ENCODE assay signal across 8 cellular contexts in the genomic region with DNA sequence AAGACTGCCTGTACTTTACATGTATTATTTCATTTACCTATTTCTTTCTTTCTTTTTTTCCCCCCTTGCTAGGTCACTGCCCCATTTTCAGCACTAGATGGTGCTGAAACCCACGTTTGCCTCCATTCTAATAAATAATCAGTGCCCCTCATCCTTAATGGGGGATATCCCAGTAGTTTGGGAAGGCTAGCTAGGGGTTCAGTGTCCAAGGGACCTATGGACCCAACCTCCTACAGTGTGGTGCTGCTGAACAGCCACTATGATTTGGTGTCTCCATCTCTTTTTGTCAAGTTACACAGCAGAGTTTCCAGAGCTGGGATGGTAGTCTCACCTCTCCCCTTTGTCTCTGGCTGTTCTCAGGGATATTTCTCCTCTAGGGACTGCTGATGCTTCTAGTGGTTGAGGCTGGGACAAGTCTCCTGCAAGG. TPM values are rescaled to one million over a fixed set of nuclear protein-coding genes. Genes with fewer than 3 reads are reported as not detected.
DNase-seq lines count a peak whose midpoint lies in the region; ATAC-seq, FAIRE-seq and TF ChIP-seq lines count a peak whose summit lies in the region.

No MANE protein-coding gene starts in this region.

- H2BK20ac ChIP-seq in H1 (ENCODE audit: low read length) = no peak overlapping the region

- peak overlapping the region; percentile 79 for H2AFZ ChIP-seq in H1 (ENCODE audit: low read length)

- ATAC-seq in HG03175 (IDR thresholded peaks at IDR 0.05; ENCODE audit: unreplicated experiment) (no peak), GM21447 (IDR thresholded peaks at IDR 0.05; ENCODE audit: unreplicated experiment) (no peak)

- peak; percentile 68 for FAIRE-seq in H1 (lab: Jason Lieb, UNC)

- H3K9me3 ChIP-seq in H1 (ENCODE audit: insufficient read depth in 2 of 2, low read depth in 1 of 2, low read length in 1 of 2) = no peaks in the 10 kb centered on the region

- H3K9me3 Mint-ChIP-seq in activated naive CD4-positive, alpha-beta T cell treated with anti-CD3 and anti-CD28 coated beads for 36 hours = no peaks in the 10 kb centered on the region

- no peak overlapping the region for H2BK15ac ChIP-seq in H1 (ENCODE audit: low read length)

- POLR2A ChIA-PET in H1 (lab: Charles Lee; ENCODE audit: partially characterized antibody) = interaction anchor here (0.8 to 1.1 kb wide), 2 partner anchors 11 to 77 kb away, joined by 3 to 6 read pairs; no protein-coding TSS in a partner anchor

- peaks cover 40% of the 10 kb centered on the region for H3K27me3 Mint-ChIP-seq in activated naive CD4-positive, alpha-beta T cell treated with anti-CD3 and anti-CD28 coated beads for 36 hours (ENCODE audit: low read depth)

- no peaks in the 10 kb centered on the region for H3K79me2 ChIP-seq in H1 (ENCODE audit: control insufficient read depth in 1 of 2, insufficient read depth in 2 of 2, low read length in 2 of 2)

- H3K4me1 ChIP-seq in H1 (replicated peaks in 1 of 4; ENCODE audit: control insufficient read depth in 3 of 4, insufficient read depth in 4 of 4, low read length in 3 of 4) = peaks cover 0 to 12% (median 6%) of the 10 kb centered on the region in 4 experiments; a peak in 3 of 7 replicates

- peak; percentile 18 for DNase-seq in activated naive CD4-positive, alpha-beta T cell treated with anti-CD3 and anti-CD28 coated beads for 36 hours
- DNase-seq in activated naive CD4-positive, alpha-beta T cell treated with anti-CD3 and anti-CD28 coated beads, Interleukin-2, amount 50 U/mL, for 16 hours = no peak
- peak; percentile 38 for DNase-seq in NCI-H2171 (lab: John Stamatoyannopoulos, UW)
- DNase-seq in H1 (ENCODE audit: low read depth in 1 of 2, low spot score in 2 of 2) = peak in 1 of 2 experiments; percentile 54
- DNase-seq in retinal pigment epithelial cell (ENCODE audit: low read depth) = no peak
- DNase-seq in DMS153 treated with DMSO at 0.1 percent for 48 hours (lab: John Stamatoyannopoulos, UW; ENCODE audit: unreplicated experiment) = no peak

- TF ChIP-seq POLR2A in H1 (IDR thresholded peaks at IDR 0.05; ENCODE audit: control extremely low read depth in 1 of 2, low read depth in 2 of 2, low read length in 2 of 2) = no peak

- H4K5ac ChIP-seq in H1 (ENCODE audit: insufficient read length, low read depth, low read length) = no peak overlapping the region

- H3K27ac Mint-ChIP-seq in activated naive CD4-positive, alpha-beta T cell treated with anti-CD3 and anti-CD28 coated beads for 36 hours = no peak overlapping the region

- no peak overlapping the region for H4K91ac ChIP-seq in H1 (replicated peaks; ENCODE audit: insufficient read length, low read length)

- peak in 2 of 3 experiments; percentile 69 to 75; a peak in 3 of 4 replicates for TF ChIP-seq CTCF in H1 (IDR thresholded peaks at IDR 0.05; ENCODE audit: control extremely low read depth in 1 of 3, insufficient read depth in 1 of 3, low read depth in 1 of 3, low read length in 3 of 3)
- peak; percentile 83 for TF ChIP-seq CTCF in retinal pigment epithelial cell (conservative IDR thresholded peaks at IDR 0.05; ENCODE audit: low read depth, low read length)

- H2BK12ac ChIP-seq in H1 (ENCODE audit: low read depth, low read length) = no peak overlapping the region

- H4K20me1 ChIP-seq in H1 (replicated peaks in 1 of 2; ENCODE audit: control insufficient read depth in 1 of 2, insufficient read depth in 2 of 2, low read length in 2 of 2) = no peaks in the 10 kb centered on the region

- no peak overlapping the region for H4K8ac ChIP-seq in H1 (ENCODE audit: extremely low read depth, insufficient read depth, low read length)

- H3K79me1 ChIP-seq in H1 (ENCODE audit: low read depth, low read length) = no peaks in the 10 kb centered on the region

- H3K9ac ChIP-seq in H1 (replicated peaks in 1 of 4; ENCODE audit: extremely low read depth in 1 of 4, low read depth in 3 of 4, low read length in 3 of 4) = no peak overlapping the region

- TF ChIP-seq RAD21 in H1 (IDR thresholded peaks at IDR 0.05 in 1 of 2, conservative IDR thresholded peaks at IDR 0.05 in 1 of 2; ENCODE audit: low read depth in 2 of 2, low read length in 2 of 2) = peak; percentile 85 to 86

- H3K36me3 Mint-ChIP-seq in activated naive CD4-positive, alpha-beta T cell treated with anti-CD3 and anti-CD28 coated beads for 36 hours (ENCODE audit: low read depth) = no peaks in the 10 kb centered on the region

- no peak for TF ChIP-seq EP300 in H1 (IDR thresholded peaks at IDR 0.05; ENCODE audit: borderline replicate concordance in 1 of 2, low read depth in 2 of 2, low read length in 2 of 2)

- no peak overlapping the region for H3K4me3 Mint-ChIP-seq in activated naive CD4-positive, alpha-beta T cell treated with anti-CD3 and anti-CD28 coated beads for 36 hours

- H3K23ac ChIP-seq in H1 (ENCODE audit: insufficient read length) = no peak overlapping the region

- no peak overlapping the region for H3K4ac ChIP-seq in H1 (replicated peaks; ENCODE audit: insufficient read length, low read depth, low read length)

- H3K4me3 ChIP-seq in H1 (ENCODE audit: extremely low read depth in 1 of 4, insufficient read depth in 2 of 4, low read depth in 3 of 4, low read length in 4 of 4) = no peak overlapping the region
- no peak overlapping the region for H3K4me3 ChIP-seq in retinal pigment epithelial cell (ENCODE audit: low read length)

- H3K27me3 ChIP-seq in H1 (replicated peaks in 1 of 4; ENCODE audit: control insufficient read depth in 3 of 4, extremely low read depth in 1 of 4, insufficient read depth in 3 of 4, low read length in 3 of 4) = no peaks in the 10 kb centered on the region; a peak in 1 of 7 replicates

- H2BK5ac ChIP-seq in H1 (ENCODE audit: low read depth, low read length) = no peak overlapping the region

- no peak overlapping the region for H3K14ac ChIP-seq in H1 (ENCODE audit: insufficient read length)

- no peaks in the 10 kb centered on the region; the same call in 1 of the 2 replicates for H3K23me2 ChIP-seq in H1 (ENCODE audit: low read depth, low read length)

- H3K4me1 Mint-ChIP-seq in activated naive CD4-positive, alpha-beta T cell treated with anti-CD3 and anti-CD28 coated beads for 36 hours (ENCODE audit: low read depth) = no peaks in the 10 kb centered on the region

- no peak overlapping the region for H3K4me2 ChIP-seq in H1 (ENCODE audit: insufficient read depth in 1 of 2, low read depth in 2 of 2, low read length in 2 of 2)

- H3K36me3 ChIP-seq in H1 (ENCODE audit: control insufficient read depth in 2 of 4, insufficient read depth in 4 of 4, low read length in 3 of 4) = no peaks in the 10 kb centered on the region

- no peak overlapping the region for H3K56ac ChIP-seq in H1 (replicated peaks; ENCODE audit: insufficient read length, low read depth, low read length)

- no peak overlapping the region for H3K18ac ChIP-seq in H1 (ENCODE audit: extremely low read depth, low read length)

- intact Hi-C loops in activated naive CD4-positive, alpha-beta T cell treated with anti-CD3 and anti-CD28 coated beads for 36 hours (cut with micrococcal nuclease) = loop anchor here (1.0 kb wide), 2 partner anchors 52 to 179 kb away; no protein-coding TSS in a partner anchor

- H2AK5ac ChIP-seq in H1 (ENCODE audit: low read depth, low read length) = no peak overlapping the region

- H2BK120ac ChIP-seq in H1 (replicated peaks; ENCODE audit: low read depth, low read length) = no peak overlapping the region

- 0% methylated on average over 1 of the region's 1 CpG; no CpG with 5 or more reads in 1 of the 2 experiments for WGBS in H1 (ENCODE audit: extremely low coverage in 1 of 2, insufficient coverage in 1 of 2, insufficient read length in 1 of 2, insufficient replicate concordance in 2 of 2, low coverage in 1 of 2, low lambda C conversion rate in 2 of 2, missing lambda C conversion rate in 1 of 2), 2 experiments

- no peak overlapping the region for H3K27ac ChIP-seq in H1 (ENCODE audit: low read depth, low read length)

- CTCF ChIA-PET in activated naive CD4-positive, alpha-beta T cell treated with anti-CD3 and anti-CD28 coated beads for 36 hours (lab: Charles Lee) = interaction anchor here (0.7 to 5.9 kb wide), 14 partner anchors 10 to 161 kb away, joined by 3 to 106 read pairs (median 6); no protein-coding TSS in a partner anchor
- CTCF ChIA-PET in H1 (lab: Charles Lee; ENCODE audit: partially characterized antibody) = interaction anchor here (0.7 to 5.8 kb wide), 20 partner anchors 8 to 298 kb away, joined by 3 to 94 read pairs (median 4); no protein-coding TSS in a partner anchor

TF ChIP-seq in H1, 55 proteins besides CTCF, POLR2A, EP300 and RAD21 (continues in another document):
- no peak for TF ChIP-seq KDM5A (IDR thresholded peaks at IDR 0.05; ENCODE audit: low read length)
- TF ChIP-seq MAFK (IDR thresholded peaks at IDR 0.05; ENCODE audit: low read depth, low read length) = no peak
- TF ChIP-seq, protein P1, sequence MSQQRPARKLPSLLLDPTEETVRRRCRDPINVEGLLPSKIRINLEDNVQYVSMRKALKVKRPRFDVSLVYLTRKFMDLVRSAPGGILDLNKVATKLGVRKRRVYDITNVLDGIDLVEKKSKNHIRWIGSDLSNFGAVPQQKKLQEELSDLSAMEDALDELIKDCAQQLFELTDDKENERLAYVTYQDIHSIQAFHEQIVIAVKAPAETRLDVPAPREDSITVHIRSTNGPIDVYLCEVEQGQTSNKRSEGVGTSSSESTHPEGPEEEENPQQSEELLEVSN (IDR thresholded peaks at IDR 0.05) = no peak
- TF ChIP-seq TEAD4 (IDR thresholded peaks at IDR 0.05; ENCODE audit: low read depth, low read length) = no peak

RNA-seq across cellular contexts. Expression of gene HCFC2, which starts 6.5 kb away (rescaled TPM):
- 1 to 10 TPM; 7.4 to 8.3 TPM for total RNA-seq in activated naive CD4-positive, alpha-beta T cell treated with anti-CD3 and anti-CD28 coated beads for 36 hours
- 1.8 and 2.5 TPM in 2 replicates for total RNA-seq in H1 (2021; fragmentation: NEBNext Ultra II Directional; extraction: Animal tissue kit (Norgen Biotek cat#: 25700))
- 0.46 and 0.62 TPM in 2 replicates for polyA plus RNA-seq in H1 (2011; rRNA removed)
- 0.61 TPM for polyA plus RNA-seq in H1 (2011; cell fraction: cytosol; rRNA removed)
- polyA plus RNA-seq in H1 (2011; cell fraction: nucleus; rRNA removed) = 0.36 TPM
- polyA plus RNA-seq in H1 (2012, experiment 1 of 2) = 0.53 to 1.2 TPM (median 0.65 TPM) in 4 replicates
- not detected for polyA plus RNA-seq in H1 (2012, experiment 2 of 2)
- polyA plus RNA-seq in H1 (2013, experiment 1 of 2) = 0.81 TPM
- polyA plus RNA-seq in H1 (2013, experiment 2 of 2) = 0.68 TPM
- 1.0 and 2.4 TPM in 2 replicates for polyA minus RNA-seq in H1 (2011; rRNA and poly(A)+ RNA removed)
- 0.66 TPM for polyA minus RNA-seq in H1 (2011; cell fraction: cytosol; rRNA and poly(A)+ RNA removed)
- polyA minus RNA-seq in H1 (2011; cell fraction: nucleus; rRNA and poly(A)+ RNA removed) = 2.2 TPM

RNA-seq across cellular contexts. Expression of gene GLT8D2, which starts 7.8 kb away (rescaled TPM):
- total RNA-seq in activated naive CD4-positive, alpha-beta T cell treated with anti-CD3 and anti-CD28 coated beads for 36 hours = not detected
- total RNA-seq in H1 (2021; fragmentation: NEBNext Ultra II Directional; extraction: Animal tissue kit (Norgen Biotek cat#: 25700)) = 5.7 and 6.8 TPM in 2 replicates
- polyA plus RNA-seq in H1 (2011; rRNA removed) = 5.0 and 9.8 TPM in 2 replicates
- 8.5 TPM for polyA plus RNA-seq in H1 (2011; cell fraction: cytosol; rRNA removed)
- polyA plus RNA-seq in H1 (2011; cell fraction: nucleus; rRNA removed) = 4.3 TPM
- polyA plus RNA-seq in H1 (2012, experiment 1 of 2) = 6.5 to 9.6 TPM (median 7.9 TPM) in 4 replicates
- polyA plus RNA-seq in H1 (2012, experiment 2 of 2) = 1.5 TPM
- 12.0 TPM for polyA plus RNA-seq in H1 (2013, experiment 1 of 2)
- polyA plus RNA-seq in H1 (2013, experiment 2 of 2) = 13.8 TPM
- polyA minus RNA-seq in H1 (2011; rRNA and poly(A)+ RNA removed) = 6.2 and 9.7 TPM in 2 replicates
- polyA minus RNA-seq in H1 (2011; cell fraction: cytosol; rRNA and poly(A)+ RNA removed) = 5.1 TPM
- polyA minus RNA-seq in H1 (2011; cell fraction: nucleus; rRNA and poly(A)+ RNA removed) = 4.0 TPM

Comparison
In these comparisons a context has a peak if more than half of its experiments do, and no peak if none do; other contexts are left out.
1. DNase-seq: peak in activated naive CD4-positive, alpha-beta T cell treated with anti-CD3 and anti-CD28 coated beads for 36 hours (single experiment) and NCI-H2171 (single experiment); none in activated naive CD4-positive, alpha-beta T cell treated with anti-CD3 and anti-CD28 coated beads, Interleukin-2, amount 50 U/mL, for 16 hours (single experiment), retinal pigment epithelial cell (single experiment) and DMS153 treated with DMSO at 0.1 percent for 48 hours (single experiment).